ENCODE assay signal across 30 cellular contexts in the genomic region with DNA sequence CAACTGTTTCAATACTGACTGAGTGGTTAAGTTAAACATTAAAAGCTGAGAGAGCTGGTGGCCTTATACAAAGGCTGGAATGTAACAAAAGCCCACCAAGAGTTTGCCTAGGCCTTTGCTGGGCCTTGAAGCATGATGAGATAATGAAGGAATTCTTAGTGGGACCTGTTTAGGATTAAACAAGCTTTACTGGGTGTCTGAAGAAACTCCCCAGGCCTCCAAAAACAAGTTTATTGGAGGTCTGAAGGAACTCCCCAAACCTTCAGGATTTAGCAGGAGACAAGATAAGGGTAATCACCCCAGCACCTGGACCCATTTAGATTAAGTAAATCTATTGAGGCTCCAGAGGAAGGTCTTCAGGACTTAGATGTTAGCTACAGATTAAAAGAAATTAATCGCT. TPM values are rescaled to one million over a fixed set of nuclear protein-coding genes. Genes with fewer than 3 reads are reported as not detected.
"Had no signal": no experiment of that assay in that cellular context is flagged by ENCODE, and none has a peak within 500 bp of the region (broad histone marks: within the 10 kb centered on the region; RNA-seq: fewer than 3 reads in every experiment).

No MANE protein-coding gene starts in this region.

- H3K4me3 ChIP-seq: ascending aorta, body of pancreas, SK-N-MC had no signal

- H3K27me3 ChIP-seq: ascending aorta, body of pancreas had no signal

- H3K27me3 Mint-ChIP-seq: activated B cell treated with CpG ODN at 0.5 μM for 24 hours; activated CD4-positive, alpha-beta T cell treated with anti-CD3 and anti-CD28 coated beads, Interleukin-2, amount 10 ng/mL, durations not matched to agents 24 days and 14 days; activated CD8-positive, alpha-beta memory T cell treated with anti-CD3 and anti-CD28 coated beads, Interleukin-2, amount 10 ng/mL, durations not matched to agents 7 days and 5 days; activated naive CD8-positive, alpha-beta T cell treated with anti-CD3 and anti-CD28 coated beads, Interleukin-2, amount 50 U/mL, for 24 hours; activated T-cell treated with anti-CD3 and anti-CD28 coated beads, Interleukin-2, amount 50 U/mL, for 24 hours; T-cell had no signal

- H3K4me1 ChIP-seq: ascending aorta, body of pancreas had no signal

- ATAC-seq: activated CD8-positive, alpha-beta memory T cell treated with anti-CD3 and anti-CD28 coated beads, Interleukin-2, amount 10 ng/mL, durations not matched to agents 7 days and 5 days; activated naive CD4-positive, alpha-beta T cell treated with anti-CD3 and anti-CD28 coated beads, Interleukin-2, amount 50 U/mL, for 72 hours; activated naive CD8-positive, alpha-beta T cell treated with anti-CD3 and anti-CD28 coated beads, Interleukin-2, amount 50 U/mL, for 24 hours; body of pancreas; Panc1; Right ventricle myocardium inferior; T-cell had no signal

- H3K9me3 Mint-ChIP-seq: activated B cell treated with CpG ODN at 0.5 μM for 24 hours; activated CD4-positive, alpha-beta T cell treated with anti-CD3 and anti-CD28 coated beads, Interleukin-2, amount 10 ng/mL, durations not matched to agents 24 days and 14 days; activated naive CD4-positive, alpha-beta T cell treated with anti-CD3 and anti-CD28 coated beads, Interleukin-2, amount 50 U/mL, for 72 hours; activated naive CD8-positive, alpha-beta T cell treated with anti-CD3 and anti-CD28 coated beads, Interleukin-2, amount 50 U/mL, for 24 hours; activated T-cell treated with anti-CD3 and anti-CD28 coated beads, Interleukin-2, amount 50 U/mL, for 24 hours; T-cell had no signal

- H3K27ac ChIP-seq: ascending aorta, body of pancreas, KMS-11, SK-N-MC had no signal

- H3K36me3 ChIP-seq: ascending aorta had no signal

- H3K27ac Mint-ChIP-seq: activated B cell treated with CpG ODN at 0.5 μM for 24 hours; activated CD4-positive, alpha-beta T cell treated with anti-CD3 and anti-CD28 coated beads, Interleukin-2, amount 10 ng/mL, durations not matched to agents 24 days and 14 days; activated CD8-positive, alpha-beta memory T cell treated with anti-CD3 and anti-CD28 coated beads, Interleukin-2, amount 10 ng/mL, durations not matched to agents 7 days and 5 days; activated naive CD4-positive, alpha-beta T cell treated with anti-CD3 and anti-CD28 coated beads, Interleukin-2, amount 50 U/mL, for 72 hours; activated naive CD8-positive, alpha-beta T cell treated with anti-CD3 and anti-CD28 coated beads, Interleukin-2, amount 50 U/mL, for 24 hours; activated T-cell treated with anti-CD3 and anti-CD28 coated beads, Interleukin-2, amount 50 U/mL, for 24 hours; T-cell had no signal

- H3K36me3 Mint-ChIP-seq: activated naive CD4-positive, alpha-beta T cell treated with anti-CD3 and anti-CD28 coated beads, Interleukin-2, amount 50 U/mL, for 72 hours had no signal

- H3K4me3 Mint-ChIP-seq: activated B cell treated with CpG ODN at 0.5 μM for 24 hours; activated CD4-positive, alpha-beta T cell treated with anti-CD3 and anti-CD28 coated beads, Interleukin-2, amount 10 ng/mL, durations not matched to agents 24 days and 14 days; activated CD8-positive, alpha-beta memory T cell treated with anti-CD3 and anti-CD28 coated beads, Interleukin-2, amount 10 ng/mL, durations not matched to agents 7 days and 5 days; activated naive CD8-positive, alpha-beta T cell treated with anti-CD3 and anti-CD28 coated beads, Interleukin-2, amount 50 U/mL, for 24 hours; activated T-cell treated with anti-CD3 and anti-CD28 coated beads, Interleukin-2, amount 50 U/mL, for 24 hours; T-cell had no signal

- H3K4me1 Mint-ChIP-seq: activated B cell treated with CpG ODN at 0.5 μM for 24 hours had no signal

- H3K9me3 ChIP-seq: ascending aorta, body of pancreas had no signal

- DNase-seq: activated B cell treated with CpG ODN at 0.5 μM for 24 hours; activated CD4-positive, alpha-beta T cell treated with anti-CD3 and anti-CD28 coated beads for 1 hour; activated CD4-positive, alpha-beta T cell treated with anti-CD3 and anti-CD28 coated beads, Interleukin-2, amount 10 ng/mL, durations not matched to agents 24 days and 14 days; activated CD4-positive, alpha-beta T cell treated with anti-CD3 and anti-CD28 coated beads, Interleukin-2, amount 50 U/mL, for 48 hours; activated CD8-positive, alpha-beta memory T cell treated with anti-CD3 and anti-CD28 coated beads, Interleukin-2, amount 10 ng/mL, durations not matched to agents 7 days and 5 days; activated effector memory CD4-positive, alpha-beta T cell treated with anti-CD3 and anti-CD28 coated beads, Interleukin-2, amount 50 U/mL, for 16 hours; activated naive CD4-positive, alpha-beta T cell treated with Interleukin-2 at 50 U/mL for 16 hours; activated naive CD8-positive, alpha-beta T cell treated with anti-CD3 and anti-CD28 coated beads, Interleukin-2, amount 50 U/mL, for 24 hours; activated T-cell treated with anti-CD3 and anti-CD28 coated beads, Interleukin-2, amount 50 U/mL, for 24 hours; amniotic stem cell; body of pancreas; NCI-H1092 treated with DMSO at 0.1 percent for 48 hours; NCI-H1417 treated with DMSO at 0.1 percent for 48 hours; NCI-H1694; NCI-H2029; NCI-H524; NCI-H748 treated with DMSO at 0.1 percent for 48 hours; OCI-M1; RPMI8226; T-cell; T-helper 2 cell; T1000 had no signal

RNA-seq across cellular contexts. Expression of gene PCARE, which starts 18.7 kb away (rescaled TPM):
- total RNA-seq: activated B cell treated with CpG ODN at 0.5 μM for 24 hours; activated CD4-positive, alpha-beta T cell treated with anti-CD3 and anti-CD28 coated beads, Interleukin-2, amount 10 ng/mL, durations not matched to agents 24 days and 14 days; activated CD8-positive, alpha-beta memory T cell treated with anti-CD3 and anti-CD28 coated beads, Interleukin-2, amount 10 ng/mL, durations not matched to agents 7 days and 5 days; activated naive CD4-positive, alpha-beta T cell treated with anti-CD3 and anti-CD28 coated beads, Interleukin-2, amount 50 U/mL, for 72 hours; ascending aorta; body of pancreas; bronchial epithelial cell; MCF 10A; T-cell had no signal
